In genomic region chr2:232214053-232214452, GRCh38 we compare ENCODE assay signal across 24 cellular contexts.
A peak's percentile ranks its signal among the peaks of the same experiment; 100 is the strongest.
DNase-seq lines count a peak whose midpoint lies in the region; ATAC-seq, FAIRE-seq and TF ChIP-seq lines count a peak whose summit lies in the region.
"Had no signal": no experiment of that assay in that cellular context is flagged by ENCODE, and none has a peak within 500 bp of the region (broad histone marks: within the 10 kb centered on the region; RNA-seq: fewer than 3 reads in every experiment).

No MANE protein-coding gene starts in this region.

- peaks cover 15% of the 10 kb centered on the region for H3K36me3 Mint-ChIP-seq in astrocyte (ENCODE audit: low read depth, unreplicated experiment)

- H3K4me1 Mint-ChIP-seq in astrocyte (ENCODE audit: low read depth, unreplicated experiment) = peaks cover 32% of the 10 kb centered on the region

- H3K4me3 ChIP-seq in astrocyte (ENCODE audit: insufficient read depth, low read depth, low read length) = no peak overlapping the region
- H3K4me3 ChIP-seq in skeletal muscle cell (ENCODE audit: low read depth, low read length) = no peak overlapping the region
- H3K4me3 ChIP-seq: GM12878, GM23248, SJCRH30 had no signal

- peaks cover 14% of the 10 kb centered on the region for H4K20me1 ChIP-seq in astrocyte (ENCODE audit: insufficient read depth, low read length)

- H3K9me3 ChIP-seq in astrocyte (ENCODE audit: insufficient read depth, low read depth, low read length) = no peaks in the 10 kb centered on the region
- H3K9me3 ChIP-seq: BE2C, SJCRH30 had no signal

- H3K27ac Mint-ChIP-seq in astrocyte (ENCODE audit: unreplicated experiment) = no peak overlapping the region

- no peak overlapping the region for H3K9ac ChIP-seq in astrocyte (ENCODE audit: low read length)
- H3K9ac ChIP-seq: GM23248 had no signal

- peak; percentile 23 for DNase-seq in Daoy (ENCODE audit: low read depth)
- DNase-seq in astrocyte (ENCODE audit: low read depth) = peak; percentile 80
- DNase-seq in iris pigment epithelial cell (ENCODE audit: low read depth) = peak; percentile 85
- peak; percentile 6 for DNase-seq in skeletal muscle cell (ENCODE audit: low read depth)
- no peak for DNase-seq in left lobe of liver (ENCODE audit: low spot score)
- no peak for DNase-seq in DMS53 treated with DMSO at 0.1 percent for 48 hours (lab: John Stamatoyannopoulos, UW; ENCODE audit: unreplicated experiment)
- no peak for DNase-seq in NCI-H748 (lab: John Stamatoyannopoulos, UW; ENCODE audit: unreplicated experiment)
- DNase-seq: BE2C, DMS53, GM23248, HCEC 1CT, NCI-H1105, NCI-H146, NCI-H2029 treated with DMSO at 0.1 percent for 48 hours, NCI-H345, NCI-H524, NCI-H82, OCI-M1, SJCRH30 had no signal

- H3K9me3 Mint-ChIP-seq in astrocyte (ENCODE audit: unreplicated experiment) = peaks cover 2% of the 10 kb centered on the region

- H3K4me2 ChIP-seq in astrocyte (ENCODE audit: low read length) = peak overlapping the region; percentile 30

- no peak for FAIRE-seq in astrocyte (lab: Jason Lieb, UNC)
- FAIRE-seq: A204.1, D721Med, GM12878, HTR-8/SVneo, RCC 7860 had no signal

- peaks cover 3% of the 10 kb centered on the region for H3K4me1 ChIP-seq in astrocyte (ENCODE audit: insufficient read depth, low read length)
- H3K4me1 ChIP-seq: BE2C, SJCRH30 had no signal

- no peaks in the 10 kb centered on the region for H3K36me3 ChIP-seq in astrocyte (ENCODE audit: insufficient read depth, low read length)
- H3K36me3 ChIP-seq: BE2C had no signal

- peak overlapping the region; percentile 40 for H3K27ac ChIP-seq in astrocyte (ENCODE audit: low read depth, low read length)
- H3K27ac ChIP-seq: GM23248, SJCRH30 had no signal

- H3K27me3 Mint-ChIP-seq in astrocyte (ENCODE audit: low read depth, unreplicated experiment) = no peaks in the 10 kb centered on the region

- H3K4me3 Mint-ChIP-seq in astrocyte (ENCODE audit: unreplicated experiment) = no peak overlapping the region

- no peak overlapping the region for H2AFZ ChIP-seq in astrocyte (ENCODE audit: low read depth, low read length)
- H2AFZ ChIP-seq: GM23248 had no signal

- no peak for ATAC-seq in left lobe of liver
- ATAC-seq: GM12878 had no signal

- no peaks in the 10 kb centered on the region for H3K79me2 ChIP-seq in astrocyte (ENCODE audit: insufficient read depth, low read length)

- TF ChIP-seq CTCF in astrocyte (IDR thresholded peaks at IDR 0.05; ENCODE audit: insufficient read depth, low read depth, low read length) = no peak

- no peaks in the 10 kb centered on the region for H3K27me3 ChIP-seq in astrocyte (ENCODE audit: insufficient read depth, low read length)
- H3K27me3 ChIP-seq: BE2C, SJCRH30 had no signal

Comparison
In these comparisons a context has a peak if more than half of its experiments do, and no peak if none do; other contexts are left out.
1. DNase-seq: peak in Daoy (single experiment), astrocyte (single experiment), iris pigment epithelial cell (single experiment) and skeletal muscle cell (single experiment); none in left lobe of liver (single experiment), DMS53 treated with DMSO at 0.1 percent for 48 hours (single experiment) and NCI-H748 (single experiment).